35 cellular contexts compared by ENCODE assay signal in genomic region chr10:5603848-5604170, GRCh38.
"Had no signal": no experiment of that assay in that cellular context is flagged by ENCODE, and none has a peak within 500 bp of the region (broad histone marks: within the 10 kb centered on the region; RNA-seq: fewer than 3 reads in every experiment).

No MANE protein-coding gene starts in this region.

- H3K4me3 Mint-ChIP-seq: activated CD4-positive, alpha-beta memory T cell treated with anti-CD3 and anti-CD28 coated beads, Interleukin-2, amount 10 ng/mL, durations not matched to agents 7 days and 5 days; activated CD8-positive, alpha-beta memory T cell treated with anti-CD3 and anti-CD28 coated beads, Interleukin-2, amount 10 ng/mL, durations not matched to agents 7 days and 5 days; activated naive CD8-positive, alpha-beta T cell treated with anti-CD3 and anti-CD28 coated beads for 36 hours; activated T-cell treated with anti-CD3 and anti-CD28 coated beads, Interleukin-2, amount 50 U/mL, for 72 hours; activated T-helper 17 cell treated with anti-CD3 and anti-CD28 coated beads, Interleukin-2, amount 50 U/mL, for 72 hours; brain; T-helper 1 cell treated with Interleukin-12 subunit alpha and Interleukin-12 subunit beta and Interleukin-4 antibody, amounts not matched to agents 30 μg/mL and 1 μg/mL, for 36 hours; T-helper 2 cell treated with Interferon-gamma antibody and Interleukin-4, amounts not matched to agents 5 μg/mL and 100 μg/mL, for 36 hours had no signal

- H3K27ac ChIP-seq: KMS-11, Peyer's patch, SJSA1, WERI-Rb-1 had no signal

- H3K36me3 ChIP-seq: Peyer's patch, SJSA1, WERI-Rb-1 had no signal

- DNase-seq: activated CD4-positive, alpha-beta memory T cell treated with anti-CD3 and anti-CD28 coated beads, Interleukin-2, amount 10 ng/mL, durations not matched to agents 7 days and 5 days; activated CD4-positive, alpha-beta T cell treated with anti-CD3 and anti-CD28 coated beads for 1 hour; activated CD4-positive, alpha-beta T cell treated with anti-CD3 and anti-CD28 coated beads for 48 hours; activated CD4-positive, CD25-positive, alpha-beta regulatory T cell; activated CD8-positive, alpha-beta memory T cell treated with anti-CD3 and anti-CD28 coated beads for 24 hours; activated CD8-positive, alpha-beta memory T cell treated with anti-CD3 and anti-CD28 coated beads, Interleukin-2, amount 10 ng/mL, durations not matched to agents 7 days and 5 days; activated CD8-positive, alpha-beta memory T cell treated with anti-CD3 and anti-CD28 coated beads, Interleukin-2, amount 50 U/mL, for 48 hours; activated effector memory CD4-positive, alpha-beta T cell treated with anti-CD3 and anti-CD28 coated beads, Interleukin-2, amount 50 U/mL, for 16 hours; activated naive CD4-positive, alpha-beta T cell; activated naive CD4-positive, alpha-beta T cell treated with anti-CD3 and anti-CD28 coated beads, Interleukin-2, amount 50 U/mL, for 16 hours; activated naive CD8-positive, alpha-beta T cell treated with anti-CD3 and anti-CD28 coated beads for 36 hours; activated T-cell treated with anti-CD3 and anti-CD28 coated beads, Interleukin-2, amount 50 U/mL, for 1 hour; activated T-cell treated with anti-CD3 and anti-CD28 coated beads, Interleukin-2, amount 50 U/mL, for 72 hours; amygdala; caudate nucleus; MM.1S; MV-4-11; NCI-H1092 treated with DMSO at 0.1 percent for 48 hours; NCI-H1417 treated with DMSO at 0.1 percent for 48 hours; NCI-H2029; NCI-H345; NCI-H524 treated with DMSO at 0.1 percent for 48 hours; NK-92 treated with Interleukin-12 subunit alpha and Interleukin-12 subunit beta, amount 100 ng/mL, for 24 hours; PC-3; Peyer's patch; SHP77 treated with DMSO at 0.1 percent for 48 hours; SK-N-SH; WERI-Rb-1 had no signal

- H3K4me1 Mint-ChIP-seq: activated CD4-positive, alpha-beta memory T cell treated with anti-CD3 and anti-CD28 coated beads, Interleukin-2, amount 10 ng/mL, durations not matched to agents 7 days and 5 days; activated CD8-positive, alpha-beta memory T cell treated with anti-CD3 and anti-CD28 coated beads, Interleukin-2, amount 10 ng/mL, durations not matched to agents 7 days and 5 days; activated naive CD8-positive, alpha-beta T cell treated with anti-CD3 and anti-CD28 coated beads for 36 hours had no signal

- H3K27me3 ChIP-seq: Peyer's patch, SJSA1 had no signal

- H3K9ac ChIP-seq: KMS-11, SK-N-SH had no signal

- H3K4me2 ChIP-seq: KMS-11, SK-N-SH had no signal

- H3K9me3 ChIP-seq: SJSA1, SK-N-SH had no signal

- H3K4me3 ChIP-seq: Peyer's patch, SJSA1 had no signal

- FAIRE-seq: bronchial epithelial cell had no signal

- H3K36me3 Mint-ChIP-seq: activated CD8-positive, alpha-beta memory T cell treated with anti-CD3 and anti-CD28 coated beads, Interleukin-2, amount 10 ng/mL, durations not matched to agents 7 days and 5 days; activated naive CD8-positive, alpha-beta T cell treated with anti-CD3 and anti-CD28 coated beads for 36 hours; brain had no signal

- H3K9me3 Mint-ChIP-seq: activated CD4-positive, alpha-beta memory T cell treated with anti-CD3 and anti-CD28 coated beads, Interleukin-2, amount 10 ng/mL, durations not matched to agents 7 days and 5 days; activated naive CD8-positive, alpha-beta T cell treated with anti-CD3 and anti-CD28 coated beads for 36 hours; activated T-cell treated with anti-CD3 and anti-CD28 coated beads, Interleukin-2, amount 50 U/mL, for 72 hours; activated T-helper 17 cell treated with anti-CD3 and anti-CD28 coated beads, Interleukin-2, amount 50 U/mL, for 72 hours; T-helper 1 cell treated with Interleukin-12 subunit alpha and Interleukin-12 subunit beta and Interleukin-4 antibody, amounts not matched to agents 30 μg/mL and 1 μg/mL, for 36 hours; T-helper 2 cell treated with Interferon-gamma antibody and Interleukin-4, amounts not matched to agents 5 μg/mL and 100 μg/mL, for 36 hours had no signal

- H3K27me3 Mint-ChIP-seq: activated naive CD8-positive, alpha-beta T cell treated with anti-CD3 and anti-CD28 coated beads for 36 hours had no signal

- H3K4me1 ChIP-seq: Peyer's patch, SJSA1 had no signal

- H3K27ac Mint-ChIP-seq: activated CD4-positive, alpha-beta memory T cell treated with anti-CD3 and anti-CD28 coated beads, Interleukin-2, amount 10 ng/mL, durations not matched to agents 7 days and 5 days; activated CD8-positive, alpha-beta memory T cell treated with anti-CD3 and anti-CD28 coated beads, Interleukin-2, amount 10 ng/mL, durations not matched to agents 7 days and 5 days; activated naive CD8-positive, alpha-beta T cell treated with anti-CD3 and anti-CD28 coated beads for 36 hours; activated T-cell treated with anti-CD3 and anti-CD28 coated beads, Interleukin-2, amount 50 U/mL, for 72 hours; brain; T-helper 1 cell treated with Interleukin-12 subunit alpha and Interleukin-12 subunit beta and Interleukin-4 antibody, amounts not matched to agents 30 μg/mL and 1 μg/mL, for 36 hours; T-helper 2 cell treated with Interferon-gamma antibody and Interleukin-4, amounts not matched to agents 5 μg/mL and 100 μg/mL, for 36 hours had no signal
